Comparison of ENCODE assay signal across 8 cellular contexts in the genomic region with DNA sequence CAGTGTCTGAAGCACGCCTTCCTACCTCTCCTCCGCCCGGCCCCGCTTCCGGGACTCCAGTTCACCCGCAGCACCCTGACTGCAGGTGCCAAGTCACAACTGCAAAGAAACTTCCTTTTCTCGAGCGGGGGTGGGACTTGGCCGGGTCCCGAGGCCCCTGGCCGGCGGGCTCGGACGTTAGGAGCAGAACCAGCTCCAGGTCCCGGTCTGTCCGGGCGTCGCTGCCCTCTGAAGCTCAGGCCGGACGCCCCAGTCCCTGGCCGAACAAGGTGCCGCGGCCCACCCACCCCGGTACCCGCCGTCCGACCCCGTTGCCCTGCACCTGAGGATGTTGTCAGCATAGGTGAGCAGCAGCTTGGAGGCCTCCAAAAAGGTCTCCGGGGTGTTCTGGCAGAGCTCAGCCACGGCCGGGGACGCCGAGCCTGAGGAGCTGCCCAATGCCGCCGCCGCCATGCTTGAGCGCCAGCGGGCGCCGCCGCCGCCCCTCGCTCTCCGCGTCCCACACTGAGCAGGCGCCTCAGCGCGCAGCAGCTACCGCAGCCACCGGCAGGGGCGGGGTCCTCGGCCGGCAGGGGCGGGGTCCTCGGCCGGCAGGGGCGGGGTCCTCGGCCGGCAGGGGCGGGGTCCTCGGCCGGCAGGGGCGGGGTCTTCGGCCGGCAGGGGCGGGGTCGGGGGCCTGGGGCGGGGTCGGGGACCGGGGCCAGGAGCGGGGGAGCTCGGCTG. TPM values are rescaled to one million over a fixed set of nuclear protein-coding genes. Genes with fewer than 3 reads are reported as not detected.
DNase-seq lines count a peak whose midpoint lies in the region; ATAC-seq, FAIRE-seq and TF ChIP-seq lines count a peak whose summit lies in the region.

A gene with protein sequence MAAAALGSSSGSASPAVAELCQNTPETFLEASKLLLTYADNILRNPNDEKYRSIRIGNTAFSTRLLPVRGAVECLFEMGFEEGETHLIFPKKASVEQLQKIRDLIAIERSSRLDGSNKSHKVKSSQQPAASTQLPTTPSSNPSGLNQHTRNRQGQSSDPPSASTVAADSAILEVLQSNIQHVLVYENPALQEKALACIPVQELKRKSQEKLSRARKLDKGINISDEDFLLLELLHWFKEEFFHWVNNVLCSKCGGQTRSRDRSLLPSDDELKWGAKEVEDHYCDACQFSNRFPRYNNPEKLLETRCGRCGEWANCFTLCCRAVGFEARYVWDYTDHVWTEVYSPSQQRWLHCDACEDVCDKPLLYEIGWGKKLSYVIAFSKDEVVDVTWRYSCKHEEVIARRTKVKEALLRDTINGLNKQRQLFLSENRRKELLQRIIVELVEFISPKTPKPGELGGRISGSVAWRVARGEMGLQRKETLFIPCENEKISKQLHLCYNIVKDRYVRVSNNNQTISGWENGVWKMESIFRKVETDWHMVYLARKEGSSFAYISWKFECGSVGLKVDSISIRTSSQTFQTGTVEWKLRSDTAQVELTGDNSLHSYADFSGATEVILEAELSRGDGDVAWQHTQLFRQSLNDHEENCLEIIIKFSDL (minus strand): TSS at position 506 of the 723 bp plus-strand sequence. CDS start 53 bp downstream, at position 453.

- H3K27me3 Mint-ChIP-seq in glutamatergic neuron (ENCODE audit: unreplicated experiment) = peaks cover 5% of the 10 kb centered on the region

- H3K4me1 ChIP-seq in ovary (ENCODE audit: insufficient read depth) (peaks cover 5% of the 10 kb centered on the region), thoracic aorta (ENCODE audit: control insufficient read depth in 1 of 2, low read depth in 2 of 2) (peaks cover 0 to 29% of the 10 kb centered on the region in 2 donors)

- no peak for TF ChIP-seq EP300 in ovary (IDR thresholded peaks at IDR 0.05)

- peak within 1 kb of the TSS; percentile 86 to 88 for H3K27ac Mint-ChIP-seq in activated naive CD4-positive, alpha-beta T cell treated with anti-CD3 and anti-CD28 coated beads, Interleukin-2, amount 50 U/mL, for 72 hours
- peak within 1 kb of the TSS; percentile 85 for H3K27ac Mint-ChIP-seq in glutamatergic neuron (ENCODE audit: unreplicated experiment)

- TF ChIP-seq POLR2A in H54 (IDR thresholded peaks at IDR 0.05; ENCODE audit: low read depth, low read length) = peak; percentile 97
- peak; percentile 63 for TF ChIP-seq POLR2A in ovary (IDR thresholded peaks at IDR 0.05)

- peak; percentile 93 to 94 for ATAC-seq in activated naive CD4-positive, alpha-beta T cell treated with anti-CD3 and anti-CD28 coated beads, Interleukin-2, amount 50 U/mL, for 72 hours
- ATAC-seq in thoracic aorta (ENCODE audit: insufficient number of reproducible peaks, low FRiP score, low read depth) = peak; percentile 91

- H3K9me3 ChIP-seq in ovary = no peaks in the 10 kb centered on the region
- no peaks in the 10 kb centered on the region for H3K9me3 ChIP-seq in thoracic aorta

- H3K9me3 Mint-ChIP-seq in activated naive CD4-positive, alpha-beta T cell treated with anti-CD3 and anti-CD28 coated beads, Interleukin-2, amount 50 U/mL, for 72 hours = no peaks in the 10 kb centered on the region
- H3K9me3 Mint-ChIP-seq in glutamatergic neuron (ENCODE audit: unreplicated experiment) = no peaks in the 10 kb centered on the region

- intact Hi-C loops in ovary (cut with DNase I) = loop anchor here in 2 of 4 donors (10.0 kb wide), 1 partner anchor 118 kb away; a partner anchor contains a TSS

- FAIRE-seq in H54 (lab: Jason Lieb, UNC) = no peak

- WGBS in ovary, 3 donors = 0 to 1% (median 1%) methylated on average over 30 to 69 of the region's 72 CpGs

- H3K4me1 Mint-ChIP-seq in glutamatergic neuron (ENCODE audit: low read depth, unreplicated experiment) = peaks cover 11% of the 10 kb centered on the region

- H3K27me3 ChIP-seq in ovary (no peaks in the 10 kb centered on the region), thoracic aorta (replicated peaks; ENCODE audit: insufficient read depth) (no peaks in the 10 kb centered on the region)

- H3K36me3 ChIP-seq in ovary (no peaks in the 10 kb centered on the region), thoracic aorta (no peaks in the 10 kb centered on the region)

- peak within 1 kb of the TSS; percentile 82 for H3K4me3 ChIP-seq in ovary
- peak within 1 kb of the TSS; percentile 74 for H3K4me3 ChIP-seq in thoracic aorta

- peak; percentile 37 for TF ChIP-seq CTCF in glutamatergic neuron (IDR thresholded peaks at IDR 0.05; ENCODE audit: partially characterized antibody, unreplicated experiment)
- TF ChIP-seq CTCF in ovary (IDR thresholded peaks at IDR 0.05) = peak in 2 of 3 donors; percentile 25 to 37
- peak; percentile 49 for TF ChIP-seq CTCF in thoracic aorta (IDR thresholded peaks at IDR 0.05)

- peaks cover 6 to 40% of the 10 kb centered on the region in 2 donors for H3K36me3 Mint-ChIP-seq in activated naive CD4-positive, alpha-beta T cell treated with anti-CD3 and anti-CD28 coated beads, Interleukin-2, amount 50 U/mL, for 72 hours
- H3K36me3 Mint-ChIP-seq in glutamatergic neuron (ENCODE audit: unreplicated experiment) = no peaks in the 10 kb centered on the region

- H3K4me3 Mint-ChIP-seq in glutamatergic neuron (ENCODE audit: unreplicated experiment) = peak within 1 kb of the TSS; percentile 94

- DNase-seq in GM03348 (ENCODE audit: low spot score) (peak; percentile 95), H54 (ENCODE audit: insufficient read length, low spot score) (peak; percentile 79), LoVo (ENCODE audit: low spot score) (peak; percentile 87), SKM-1 treated with dmso at 0.1 percent for 144 hours (lab: John Stamatoyannopoulos, UW; ENCODE audit: unreplicated experiment) (peak; percentile 65), glutamatergic neuron (peak; percentile 90), ovary (peak; percentile 79 to 89 (median 86)), thoracic aorta (ENCODE audit: low spot score) (peak; percentile 29)
- peak; percentile 83 to 90 for DNase-seq in activated naive CD4-positive, alpha-beta T cell treated with anti-CD3 and anti-CD28 coated beads, Interleukin-2, amount 50 U/mL, for 72 hours (ENCODE audit: low spot score in 2 of 2)

- H3K27ac ChIP-seq in ovary = peak within 1 kb of the TSS; percentile 43 to 76
- H3K27ac ChIP-seq in thoracic aorta = peak within 1 kb of the TSS; percentile 77 to 83

RNA-seq across cellular contexts. Expression of the gene that starts here (rescaled TPM):
- 100 to 1,000 TPM in 1 of 2 donors, 10 to 100 TPM in 1; 82.0 to 110 TPM for total RNA-seq in activated naive CD4-positive, alpha-beta T cell treated with anti-CD3 and anti-CD28 coated beads, Interleukin-2, amount 50 U/mL, for 72 hours
- total RNA-seq in glutamatergic neuron (ENCODE audit: unreplicated experiment) (28.0 TPM), ovary (10 to 100 TPM; 18.0 to 30.4 (median 27.1) TPM), thoracic aorta (10 to 100 TPM; 16.5 to 26.9 TPM)
- polyA plus RNA-seq in ovary = 10 to 100 TPM; 11.0 to 27.5 TPM

Comparison
In these comparisons a context has a peak if more than half of its experiments do, and no peak if none do; other contexts are left out.
1. Peak in every context shown above with its lines: DNase-seq, ATAC-seq, H3K4me3 ChIP-seq and H3K27ac ChIP-seq.
2. DNase-seq: peak in every context shown above with its lines; median percentile 95 in GM03348; 90 in glutamatergic neuron; 87 in LoVo; 86 in activated naive CD4-positive, alpha-beta T cell treated with anti-CD3 and anti-CD28 coated beads, Interleukin-2, amount 50 U/mL, for 72 hours; 86 in ovary; 79 in H54; 65 in SKM-1 treated with dmso at 0.1 percent for 144 hours; 29 in thoracic aorta.